Comparison of ENCODE assay signal across 1 cellular context in the genomic region with DNA sequence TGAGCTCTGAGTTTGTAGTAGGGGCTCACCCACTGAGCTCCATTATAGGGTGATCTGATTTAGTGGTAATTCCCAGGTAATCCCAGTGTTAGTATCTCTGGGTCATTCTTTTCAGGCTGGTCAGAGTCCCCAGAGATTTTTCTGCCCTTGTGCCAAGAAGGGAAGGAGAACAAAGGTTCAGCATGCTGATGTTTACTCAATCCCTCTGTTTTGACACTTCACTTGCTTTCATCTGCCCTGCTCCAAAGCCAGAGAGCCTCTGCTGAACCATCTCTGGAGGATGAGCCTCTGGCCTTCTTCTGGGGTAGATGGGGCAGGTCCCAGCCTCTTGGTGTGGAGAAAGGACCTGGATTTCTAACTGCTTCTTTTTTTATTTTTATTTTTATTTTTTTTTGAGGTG.
TF ChIP-seq lines count a peak whose summit lies in the region.

No MANE protein-coding gene starts in this region.

TF ChIP-seq in HepG2, 621 proteins besides CTCF, POLR2A, EP300 and RAD21 (continued from another document and continues in another):
- no peak for TF ChIP-seq HCFC1 (IDR thresholded peaks at IDR 0.05; ENCODE audit: low read depth, low read length)
- no peak for TF ChIP-seq ZNF749 (CRISPR knock-in tag; IDR thresholded peaks at IDR 0.05; ENCODE audit: borderline replicate concordance)
- no peak for TF ChIP-seq ZNF883 (CRISPR knock-in tag; IDR thresholded peaks at IDR 0.05; ENCODE audit: not compliant biosample characterization)
- TF ChIP-seq ZNF614 (CRISPR knock-in tag; IDR thresholded peaks at IDR 0.05; ENCODE audit: borderline replicate concordance), result no peak
- peak; percentile 86 for TF ChIP-seq HNF4G (IDR thresholded peaks at IDR 0.05; ENCODE audit: borderline replicate concordance, low read depth, low read length)
- TF ChIP-seq HNF4G (CRISPR knock-in tag; IDR thresholded peaks at IDR 0.05; ENCODE audit: borderline replicate concordance, low read depth), result peak; percentile 48; the same call in 1 of the 2 replicates
- no peak for TF ChIP-seq GLMP (CRISPR knock-in tag; IDR thresholded peaks at IDR 0.05; ENCODE audit: borderline replicate concordance)
- TF ChIP-seq, protein P1, sequence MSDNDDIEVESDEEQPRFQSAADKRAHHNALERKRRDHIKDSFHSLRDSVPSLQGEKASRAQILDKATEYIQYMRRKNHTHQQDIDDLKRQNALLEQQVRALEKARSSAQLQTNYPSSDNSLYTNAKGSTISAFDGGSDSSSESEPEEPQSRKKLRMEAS (IDR thresholded peaks at IDR 0.05), result peak; percentile 52
- no peak for TF ChIP-seq ZBTB46 (CRISPR knock-in tag; IDR thresholded peaks at IDR 0.05; ENCODE audit: borderline replicate concordance)
- TF ChIP-seq ZNF567 (CRISPR knock-in tag; IDR thresholded peaks at IDR 0.05; ENCODE audit: borderline replicate concordance), result no peak
- no peak for TF ChIP-seq ZNF264 (CRISPR knock-in tag; IDR thresholded peaks at IDR 0.05)
- TF ChIP-seq MXD4 (CRISPR knock-in tag; IDR thresholded peaks at IDR 0.05), result no peak
- TF ChIP-seq CEBPG (CRISPR knock-in tag; IDR thresholded peaks at IDR 0.05), result peak; percentile 46; the same call in 1 of the 2 replicates
- TF ChIP-seq ZNF431 (CRISPR knock-in tag; IDR thresholded peaks at IDR 0.05; ENCODE audit: borderline replicate concordance, low read depth), result 0 out of 2 replicates have a peak, but pooled peaks have one; percentile 31
- TF ChIP-seq PAF1 (CRISPR knock-in tag; IDR thresholded peaks at IDR 0.05), result no peak
- no peak for TF ChIP-seq SRF (IDR thresholded peaks at IDR 0.05; ENCODE audit: low read depth, low read length)
- no peak for TF ChIP-seq SMARCE1 (IDR thresholded peaks at IDR 0.05; ENCODE audit: borderline replicate concordance)
- no peak for TF ChIP-seq PAX8 (CRISPR knock-in tag; IDR thresholded peaks at IDR 0.05; ENCODE audit: borderline replicate concordance)
- TF ChIP-seq ZNF563 (CRISPR knock-in tag; IDR thresholded peaks at IDR 0.05), result no peak
- TF ChIP-seq NBN (conservative IDR thresholded peaks at IDR 0.05), result no peak
- TF ChIP-seq SP2 (CRISPR knock-in tag; IDR thresholded peaks at IDR 0.05), result no peak
- TF ChIP-seq CREBL2 (CRISPR knock-in tag; IDR thresholded peaks at IDR 0.05; ENCODE audit: borderline replicate concordance), result no peak
- TF ChIP-seq ZNF484 (CRISPR knock-in tag; IDR thresholded peaks at IDR 0.05; ENCODE audit: borderline replicate concordance, low read depth), result no peak
- TF ChIP-seq ZNF570 (CRISPR knock-in tag; IDR thresholded peaks at IDR 0.05; ENCODE audit: borderline replicate concordance), result no peak
- no peak for TF ChIP-seq ZBTB49 (CRISPR knock-in tag; IDR thresholded peaks at IDR 0.05; ENCODE audit: borderline replicate concordance)
- no peak for TF ChIP-seq SNAPC4 (CRISPR knock-in tag; IDR thresholded peaks at IDR 0.05)
- TF ChIP-seq HDAC6 (IDR thresholded peaks at IDR 0.05; ENCODE audit: low read depth, low read length), result no peak
- TF ChIP-seq ZNF224 (CRISPR knock-in tag; IDR thresholded peaks at IDR 0.05), result no peak
- TF ChIP-seq IKZF1 (IDR thresholded peaks at IDR 0.05), result no peak
- no peak for TF ChIP-seq WIZ (CRISPR knock-in tag; IDR thresholded peaks at IDR 0.05)
- no peak for TF ChIP-seq NR1H2 (CRISPR knock-in tag; IDR thresholded peaks at IDR 0.05; ENCODE audit: borderline replicate concordance, low read depth)
- peak; percentile 95 for TF ChIP-seq SOX13 (IDR thresholded peaks at IDR 0.05)
- peak in 1 of 2 experiments; percentile 99; a peak in 2 of 4 replicates for TF ChIP-seq SOX13 (CRISPR knock-in tag; conservative IDR thresholded peaks at IDR 0.05 in 1 of 2, IDR thresholded peaks at IDR 0.05 in 1 of 2)
- TF ChIP-seq NONO (IDR thresholded peaks at IDR 0.05), result no peak
- no peak for TF ChIP-seq NONO (CRISPR knock-in tag; conservative IDR thresholded peaks at IDR 0.05)
- peak; percentile 63; the same call in 1 of the 2 replicates for TF ChIP-seq ZNF580 (CRISPR knock-in tag; IDR thresholded peaks at IDR 0.05; ENCODE audit: borderline replicate concordance, low read depth)
- TF ChIP-seq ZMYM4 (CRISPR knock-in tag; IDR thresholded peaks at IDR 0.05), result no peak
- TF ChIP-seq ZNF256 (CRISPR knock-in tag; conservative IDR thresholded peaks at IDR 0.05), result no peak
- TF ChIP-seq, protein P2, sequence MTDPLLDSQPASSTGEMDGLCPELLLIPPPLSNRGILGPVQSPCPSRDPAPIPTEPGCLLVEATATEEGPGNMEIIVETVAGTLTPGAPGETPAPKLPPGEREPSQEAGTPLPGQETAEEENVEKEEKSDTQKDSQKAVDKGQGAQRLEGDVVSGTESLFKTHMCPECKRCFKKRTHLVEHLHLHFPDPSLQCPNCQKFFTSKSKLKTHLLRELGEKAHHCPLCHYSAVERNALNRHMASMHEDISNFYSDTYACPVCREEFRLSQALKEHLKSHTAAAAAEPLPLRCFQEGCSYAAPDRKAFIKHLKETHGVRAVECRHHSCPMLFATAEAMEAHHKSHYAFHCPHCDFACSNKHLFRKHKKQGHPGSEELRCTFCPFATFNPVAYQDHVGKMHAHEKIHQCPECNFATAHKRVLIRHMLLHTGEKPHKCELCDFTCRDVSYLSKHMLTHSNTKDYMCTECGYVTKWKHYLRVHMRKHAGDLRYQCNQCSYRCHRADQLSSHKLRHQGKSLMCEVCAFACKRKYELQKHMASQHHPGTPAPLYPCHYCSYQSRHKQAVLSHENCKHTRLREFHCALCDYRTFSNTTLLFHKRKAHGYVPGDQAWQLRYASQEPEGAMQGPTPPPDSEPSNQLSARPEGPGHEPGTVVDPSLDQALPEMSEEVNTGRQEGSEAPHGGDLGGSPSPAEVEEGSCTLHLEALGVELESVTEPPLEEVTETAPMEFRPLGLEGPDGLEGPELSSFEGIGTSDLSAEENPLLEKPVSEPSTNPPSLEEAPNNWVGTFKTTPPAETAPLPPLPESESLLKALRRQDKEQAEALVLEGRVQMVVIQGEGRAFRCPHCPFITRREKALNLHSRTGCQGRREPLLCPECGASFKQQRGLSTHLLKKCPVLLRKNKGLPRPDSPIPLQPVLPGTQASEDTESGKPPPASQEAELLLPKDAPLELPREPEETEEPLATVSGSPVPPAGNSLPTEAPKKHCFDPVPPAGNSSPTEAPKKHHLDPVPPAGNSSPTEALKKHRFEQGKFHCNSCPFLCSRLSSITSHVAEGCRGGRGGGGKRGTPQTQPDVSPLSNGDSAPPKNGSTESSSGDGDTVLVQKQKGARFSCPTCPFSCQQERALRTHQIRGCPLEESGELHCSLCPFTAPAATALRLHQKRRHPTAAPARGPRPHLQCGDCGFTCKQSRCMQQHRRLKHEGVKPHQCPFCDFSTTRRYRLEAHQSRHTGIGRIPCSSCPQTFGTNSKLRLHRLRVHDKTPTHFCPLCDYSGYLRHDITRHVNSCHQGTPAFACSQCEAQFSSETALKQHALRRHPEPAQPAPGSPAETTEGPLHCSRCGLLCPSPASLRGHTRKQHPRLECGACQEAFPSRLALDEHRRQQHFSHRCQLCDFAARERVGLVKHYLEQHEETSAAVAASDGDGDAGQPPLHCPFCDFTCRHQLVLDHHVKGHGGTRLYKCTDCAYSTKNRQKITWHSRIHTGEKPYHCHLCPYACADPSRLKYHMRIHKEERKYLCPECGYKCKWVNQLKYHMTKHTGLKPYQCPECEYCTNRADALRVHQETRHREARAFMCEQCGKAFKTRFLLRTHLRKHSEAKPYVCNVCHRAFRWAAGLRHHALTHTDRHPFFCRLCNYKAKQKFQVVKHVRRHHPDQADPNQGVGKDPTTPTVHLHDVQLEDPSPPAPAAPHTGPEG (CRISPR knock-in tag; IDR thresholded peaks at IDR 0.05), result no peak; the same call in 1 of the 2 replicates
- TF ChIP-seq ZNF782 (CRISPR knock-in tag; IDR thresholded peaks at IDR 0.05; ENCODE audit: borderline replicate concordance), result no peak
- TF ChIP-seq ZNF350 (CRISPR knock-in tag; IDR thresholded peaks at IDR 0.05; ENCODE audit: borderline replicate concordance, low read depth), result no peak
- TF ChIP-seq, protein P3, sequence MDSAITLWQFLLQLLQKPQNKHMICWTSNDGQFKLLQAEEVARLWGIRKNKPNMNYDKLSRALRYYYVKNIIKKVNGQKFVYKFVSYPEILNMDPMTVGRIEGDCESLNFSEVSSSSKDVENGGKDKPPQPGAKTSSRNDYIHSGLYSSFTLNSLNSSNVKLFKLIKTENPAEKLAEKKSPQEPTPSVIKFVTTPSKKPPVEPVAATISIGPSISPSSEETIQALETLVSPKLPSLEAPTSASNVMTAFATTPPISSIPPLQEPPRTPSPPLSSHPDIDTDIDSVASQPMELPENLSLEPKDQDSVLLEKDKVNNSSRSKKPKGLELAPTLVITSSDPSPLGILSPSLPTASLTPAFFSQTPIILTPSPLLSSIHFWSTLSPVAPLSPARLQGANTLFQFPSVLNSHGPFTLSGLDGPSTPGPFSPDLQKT (CRISPR knock-in tag; IDR thresholded peaks at IDR 0.05; ENCODE audit: borderline replicate concordance), result no peak
- TF ChIP-seq ZSCAN22 (CRISPR knock-in tag; IDR thresholded peaks at IDR 0.05), result no peak
- peak; percentile 25; the same call in 1 of the 2 replicates for TF ChIP-seq AKAP8 (CRISPR knock-in tag; IDR thresholded peaks at IDR 0.05)
- no peak for TF ChIP-seq ZNF180 (CRISPR knock-in tag; IDR thresholded peaks at IDR 0.05; ENCODE audit: borderline replicate concordance, low read depth)
- no peak for TF ChIP-seq HOXA9 (CRISPR knock-in tag; IDR thresholded peaks at IDR 0.05; ENCODE audit: borderline replicate concordance)
- no peak for TF ChIP-seq ZNF496 (CRISPR knock-in tag; IDR thresholded peaks at IDR 0.05; ENCODE audit: insufficient replicate concordance)
- no peak for TF ChIP-seq ZNF768 (CRISPR knock-in tag; IDR thresholded peaks at IDR 0.05)
